Comparison of ENCODE assay signal across 8 cellular contexts in genomic region chr12:95582230-95583058, GRCh38. TPM values are rescaled to one million over a fixed set of nuclear protein-coding genes. Genes with fewer than 3 reads are reported as not detected.
DNase-seq lines count a peak whose midpoint lies in the region; ATAC-seq, FAIRE-seq and TF ChIP-seq lines count a peak whose summit lies in the region.

No MANE protein-coding gene starts in this region.

- CTCF ChIA-PET in WTC11 (lab: Charles Lee), result interaction anchor here (0.7 to 1.9 kb wide), 12 partner anchors 9 to 267 kb away, joined by 3 to 10 read pairs (median 4); partner anchors contain the start of gene METAP2

- no peaks in the 10 kb centered on the region for H3K27me3 ChIP-seq in MM.1S (replicated peaks; ENCODE audit: insufficient read depth, low read length)

- H3K9me3 ChIP-seq in MM.1S (replicated peaks; ENCODE audit: insufficient read depth, low read length), result no peaks in the 10 kb centered on the region

- H2AFZ ChIP-seq in MM.1S (ENCODE audit: low read length), result no peak overlapping the region

- H3K27ac ChIP-seq in MM.1S (ENCODE audit: low read length), result no peak overlapping the region

- peaks cover 4% of the 10 kb centered on the region; the same call in 1 of the 2 replicates for H3K4me1 Mint-ChIP-seq in WTC11

- H3K36me3 ChIP-seq in MM.1S (replicated peaks; ENCODE audit: insufficient read depth, low read length), result no peaks in the 10 kb centered on the region

- peak; percentile 92 for FAIRE-seq in islet of Langerhans (lab: Jason Lieb, UNC)

- H3K4me3 Mint-ChIP-seq in WTC11, result no peak overlapping the region

- H4K20me1 ChIP-seq in MM.1S (ENCODE audit: insufficient read depth, low read length), result no peaks in the 10 kb centered on the region

- H3K9me2 ChIP-seq in MM.1S (replicated peaks; ENCODE audit: insufficient read depth, low read length), result no peaks in the 10 kb centered on the region

- no peaks in the 10 kb centered on the region for H3K9me3 Mint-ChIP-seq in WTC11

- ATAC-seq in WTC11 (peak; percentile 65), HG03439 (IDR thresholded peaks at IDR 0.05; ENCODE audit: unreplicated experiment) (no peak), HG03108 (IDR thresholded peaks at IDR 0.05; ENCODE audit: unreplicated experiment) (no peak), HG03354 (IDR thresholded peaks at IDR 0.05; ENCODE audit: poor library complexity, severe bottlenecking, unreplicated experiment) (no peak)

- H3K4me2 ChIP-seq in MM.1S (ENCODE audit: low read depth, low read length), result no peak overlapping the region

- H3K36me3 Mint-ChIP-seq in WTC11, result no peaks in the 10 kb centered on the region

- no peak overlapping the region for H3K9ac ChIP-seq in MM.1S (ENCODE audit: low read length)

- H3K79me2 ChIP-seq in MM.1S (ENCODE audit: low read length), result no peaks in the 10 kb centered on the region

- H3F3A ChIP-seq in MM.1S (ENCODE audit: insufficient read depth, low read length), result no peaks in the 10 kb centered on the region

- no peaks in the 10 kb centered on the region for H3K27me3 Mint-ChIP-seq in WTC11 (ENCODE audit: low read depth)

- no peak overlapping the region for H3K4me3 ChIP-seq in AG09309 (ENCODE audit: control insufficient read depth, low read depth, low read length)
- H3K4me3 ChIP-seq in MM.1S (ENCODE audit: low read length), result no peak overlapping the region

- peak; percentile 62 for TF ChIP-seq CTCF in AG09309 (IDR thresholded peaks at IDR 0.05; ENCODE audit: control insufficient read depth, insufficient read depth, low read depth, low read length, missing control alignments)
- peak; percentile 15; the same call in 1 of the 2 replicates for TF ChIP-seq CTCF in MM.1S (IDR thresholded peaks at IDR 0.05; ENCODE audit: low read length)
- no peak for TF ChIP-seq CTCF in WTC11 (IDR thresholded peaks at IDR 0.05)

- H3K27ac Mint-ChIP-seq in WTC11, result no peak overlapping the region; the same call in 1 of the 2 replicates

- POLR2A ChIA-PET in WTC11 (lab: Charles Lee), result no interaction called here

- DNase-seq in AG09309 (ENCODE audit: low read depth), result no peak
- DNase-seq in MM.1S, result no peak
- no peak for DNase-seq in WTC11 (ENCODE audit: low spot score)
- no peak for DNase-seq in NCI-H187 (lab: John Stamatoyannopoulos, UW)

- H3K4me1 ChIP-seq in MM.1S (ENCODE audit: low read length), result no peaks in the 10 kb centered on the region

TF ChIP-seq in WTC11, 78 proteins besides CTCF, POLR2A, EP300 and RAD21 (continues in another document):
- no peak for TF ChIP-seq E2F1 (CRISPR knock-in tag; IDR thresholded peaks at IDR 0.05)
- no peak for TF ChIP-seq ZBTB43 (CRISPR knock-in tag; IDR thresholded peaks at IDR 0.05)
- no peak for TF ChIP-seq ATF6 (CRISPR knock-in tag; IDR thresholded peaks at IDR 0.05)
- no peak for TF ChIP-seq JAZF1 (CRISPR knock-in tag; IDR thresholded peaks at IDR 0.05)
- TF ChIP-seq FOXK1 (CRISPR knock-in tag; IDR thresholded peaks at IDR 0.05), result no peak
- TF ChIP-seq CREB1 (CRISPR knock-in tag; IDR thresholded peaks at IDR 0.05), result no peak
- no peak for TF ChIP-seq ERG (CRISPR knock-in tag; IDR thresholded peaks at IDR 0.05)
- no peak for TF ChIP-seq ZNF512 (CRISPR knock-in tag; IDR thresholded peaks at IDR 0.05; ENCODE audit: borderline replicate concordance)
- TF ChIP-seq TEAD4 (CRISPR knock-in tag; IDR thresholded peaks at IDR 0.05), result no peak
- no peak for TF ChIP-seq NR1H2 (CRISPR knock-in tag; IDR thresholded peaks at IDR 0.05)
- no peak for TF ChIP-seq ATF2 (CRISPR knock-in tag; IDR thresholded peaks at IDR 0.05; ENCODE audit: borderline replicate concordance, low read depth)
- no peak for TF ChIP-seq ZNF138 (CRISPR knock-in tag; conservative IDR thresholded peaks at IDR 0.05)
- no peak for TF ChIP-seq SMAD4 (CRISPR knock-in tag; IDR thresholded peaks at IDR 0.05)
- TF ChIP-seq ZNF281 (CRISPR knock-in tag; IDR thresholded peaks at IDR 0.05), result no peak

RNA-seq across cellular contexts. Expression of gene USP44, which starts 31.2 kb away (rescaled TPM):
- 93.4 to 120 TPM (median 116 TPM) in 3 replicates for total RNA-seq in WTC11 (2021)
